In genomic region chr2:43092520-43093179, GRCh38 we compare ENCODE assay signal across 1 cellular context.
TF ChIP-seq lines count a peak whose summit lies in the region.

No MANE protein-coding gene starts in this region.

TF ChIP-seq in HepG2, 621 proteins besides CTCF, POLR2A, EP300 and RAD21 (continued from another document and continues in another):
- TF ChIP-seq ZSCAN5A (CRISPR knock-in tag; IDR thresholded peaks at IDR 0.05; ENCODE audit: borderline replicate concordance) (peak; percentile 73; the same call in 1 of the 2 replicates), ZNF281 (CRISPR knock-in tag; IDR thresholded peaks at IDR 0.05; ENCODE audit: borderline replicate concordance) (no peak), GLI4 (CRISPR knock-in tag; IDR thresholded peaks at IDR 0.05; ENCODE audit: borderline replicate concordance) (no peak), CBX1 (IDR thresholded peaks at IDR 0.05; ENCODE audit: low read depth) (no peak), RNF219 (CRISPR knock-in tag; IDR thresholded peaks at IDR 0.05) (no peak), ZNF800 (CRISPR knock-in tag; IDR thresholded peaks at IDR 0.05) (no peak), RCOR2 (CRISPR knock-in tag; IDR thresholded peaks at IDR 0.05) (peak; percentile 71; the same call in 1 of the 2 replicates), DPF2 (CRISPR knock-in tag; IDR thresholded peaks at IDR 0.05; ENCODE audit: borderline replicate concordance, low read depth) (0 out of 2 replicates have a peak, but pooled peaks have one; percentile 48), ISL2 (CRISPR knock-in tag; IDR thresholded peaks at IDR 0.05) (peak; percentile 64), CREM (IDR thresholded peaks at IDR 0.05) (peak; percentile 57; the same call in 1 of the 2 replicates), CREM (CRISPR knock-in tag; IDR thresholded peaks at IDR 0.05) (no peak), HOXA7 (CRISPR knock-in tag; IDR thresholded peaks at IDR 0.05) (no peak), ZNF629 (CRISPR knock-in tag; conservative IDR thresholded peaks at IDR 0.05) (no peak), ATAD3A (CRISPR knock-in tag; IDR thresholded peaks at IDR 0.05) (no peak), MTERF4 (CRISPR knock-in tag; IDR thresholded peaks at IDR 0.05) (no peak), BCL6 (CRISPR knock-in tag; IDR thresholded peaks at IDR 0.05) (peak; percentile 70; the same call in 1 of the 2 replicates), ZNF577 (CRISPR knock-in tag; IDR thresholded peaks at IDR 0.05; ENCODE audit: borderline replicate concordance, low read depth) (no peak), ATF6 (CRISPR knock-in tag; conservative IDR thresholded peaks at IDR 0.05) (no peak), ZNF576 (CRISPR knock-in tag; IDR thresholded peaks at IDR 0.05) (no peak), KLF16 (CRISPR knock-in tag; IDR thresholded peaks at IDR 0.05) (no peak), MED1 (CRISPR knock-in tag; IDR thresholded peaks at IDR 0.05) (peak; percentile 52; the same call in 1 of the 2 replicates), ZNF446 (CRISPR knock-in tag; IDR thresholded peaks at IDR 0.05) (no peak), ZMYM4 (CRISPR knock-in tag; IDR thresholded peaks at IDR 0.05) (0 out of 2 replicates have a peak, but pooled peaks have one; percentile 29), NONO (IDR thresholded peaks at IDR 0.05) (no peak), NONO (CRISPR knock-in tag; conservative IDR thresholded peaks at IDR 0.05) (0 out of 2 replicates have a peak, but pooled peaks have one; percentile 47), SNAI1 (CRISPR knock-in tag; IDR thresholded peaks at IDR 0.05; ENCODE audit: borderline replicate concordance) (no peak), MAFK (conservative IDR thresholded peaks at IDR 0.05 in 1 of 2, IDR thresholded peaks at IDR 0.05 in 1 of 2; ENCODE audit: low read length in 2 of 2) (no peak), NR2F1 (CRISPR knock-in tag; IDR thresholded peaks at IDR 0.05) (0 out of 4 replicates have a peak, but pooled peaks of 1 of the 2 experiments have one; percentile 4), ZNF430 (CRISPR knock-in tag; IDR thresholded peaks at IDR 0.05) (no peak), SETDB1 (CRISPR knock-in tag; IDR thresholded peaks at IDR 0.05; ENCODE audit: borderline replicate concordance) (no peak), ZBTB33 (CRISPR knock-in tag; IDR thresholded peaks at IDR 0.05) (no peak), GATA4 (IDR thresholded peaks at IDR 0.05; ENCODE audit: borderline replicate concordance, low read depth) (no peak), RFX1 (IDR thresholded peaks at IDR 0.05) (no peak), YEATS2 (CRISPR knock-in tag; IDR thresholded peaks at IDR 0.05; ENCODE audit: borderline replicate concordance) (peak; percentile 50; the same call in 1 of the 2 replicates), CEBPG (CRISPR knock-in tag; IDR thresholded peaks at IDR 0.05) (peak; percentile 59), ZNF644 (CRISPR knock-in tag; IDR thresholded peaks at IDR 0.05; ENCODE audit: low read depth) (peak; percentile 19; the same call in 1 of the 2 replicates), SMC3 (IDR thresholded peaks at IDR 0.05; ENCODE audit: low read length) (peak; percentile 10; the same call in 1 of the 2 replicates), ZNF362 (CRISPR knock-in tag; IDR thresholded peaks at IDR 0.05; ENCODE audit: borderline replicate concordance) (0 out of 2 replicates have a peak, but pooled peaks have one; percentile 35), SUZ12 (IDR thresholded peaks at IDR 0.05; ENCODE audit: low read depth, low read length) (no peak), ZKSCAN1 (IDR thresholded peaks at IDR 0.05; ENCODE audit: low read length) (no peak), ZNF720 (CRISPR knock-in tag; IDR thresholded peaks at IDR 0.05) (no peak), HNF1A (IDR thresholded peaks at IDR 0.05; ENCODE audit: low read depth) (no peak), HNF1A (CRISPR knock-in tag; IDR thresholded peaks at IDR 0.05; ENCODE audit: borderline replicate concordance) (peak; percentile 72; the same call in 1 of the 2 replicates), ZNF335 (CRISPR knock-in tag; IDR thresholded peaks at IDR 0.05) (no peak), ZNF326 (CRISPR knock-in tag; IDR thresholded peaks at IDR 0.05; ENCODE audit: borderline replicate concordance) (no peak)
